24 cellular contexts compared by ENCODE assay signal in the genomic region with DNA sequence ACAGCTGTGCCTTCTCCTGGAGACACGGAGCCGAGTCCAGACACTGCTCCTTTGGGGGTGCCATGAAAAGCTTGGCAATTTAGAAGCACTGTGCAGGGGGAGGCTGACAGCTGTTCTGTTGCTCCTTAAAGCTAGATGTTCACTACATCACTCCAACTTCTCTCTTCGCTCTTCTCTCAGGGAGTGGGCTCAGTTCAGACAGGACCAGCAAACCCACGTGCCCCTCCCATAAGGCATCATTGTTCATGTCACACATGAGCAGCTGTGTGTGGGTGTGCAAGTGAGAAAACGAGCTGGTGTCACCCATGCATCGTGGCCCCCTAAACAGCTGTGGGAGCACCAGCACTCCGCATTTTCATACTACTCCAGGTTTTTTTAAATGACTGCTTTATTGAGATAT.
"Had no signal": no experiment of that assay in that cellular context is flagged by ENCODE, and none has a peak within 500 bp of the region (broad histone marks: within the 10 kb centered on the region; RNA-seq: fewer than 3 reads in every experiment).

No MANE protein-coding gene starts in this region.

- H3K9me3 ChIP-seq: neutrophil, ovary, right atrium auricular region, right lobe of liver, tibial nerve, uterus had no signal

- H3K27ac ChIP-seq: left lung, lower lobe of right lung, neutrophil, ovary, right atrium auricular region, right lobe of liver, tibial nerve, uterus had no signal

- H3K27me3 ChIP-seq: left lung, neutrophil, ovary, right atrium auricular region, right lobe of liver, tibial nerve, uterus had no signal

- ATAC-seq: left cardiac atrium; left lung; lower lobe of right lung; naive thymus-derived CD8-positive, alpha-beta T cell; right lobe of liver; stimulated activated memory B cell treated with anti-CD40 and anti-IgM and Interleukin-4, amounts not matched to agents 10 μg/mL and 1 μg/mL and 100 μg/mL, for 72 hours; stimulated activated naive CD8-positive, alpha-beta T cell treated with anti-CD3 and anti-CD28 coated beads, Interleukin-15, amount 100 ng/mL, for 72 hours had no signal

- H3K4me1 ChIP-seq: left lung, lower lobe of right lung, right atrium auricular region, right lobe of liver, tibial nerve, uterus had no signal

- H3K36me3 ChIP-seq: left lung, lower lobe of right lung, neutrophil, ovary, right atrium auricular region, right lobe of liver, tibial nerve, uterus had no signal

- H3K4me3 ChIP-seq: left lung, lower lobe of right lung, ovary, right atrium auricular region, right lobe of liver, smooth muscle cell, tibial nerve, uterus had no signal

- FAIRE-seq: keratinocyte had no signal

- DNase-seq: hippocampal formation; kidney glomerular epithelial cell; left cardiac atrium; left lung; lower lobe of right lung; mammary epithelial cell; mesenchymal stem cell; naive thymus-derived CD8-positive, alpha-beta T cell; ovary; right lobe of liver; stimulated activated CD4-positive, alpha-beta T cell treated with anti-CD3 and anti-CD28 coated beads, Interleukin-1b, Interleukin-23, amount 100 ng/mL, for 48 hours; stimulated activated CD4-positive, alpha-beta T cell treated with anti-CD3 and anti-CD28 coated beads, Interleukin-2, amount 100 ng/mL, for 48 hours; stimulated activated CD4-positive, alpha-beta T cell treated with anti-CD3 and anti-CD28 coated beads, Interleukin-4, amount 100 ng/mL, for 4 hours; stimulated activated CD8-positive, alpha-beta memory T cell treated with anti-CD3 and anti-CD28 coated beads, Interleukin-4, amount 100 ng/mL, for 48 hours; stimulated activated naive CD4-positive, alpha-beta T cell treated with Interleukin-2 at 50 U/mL for 16 hours; stimulated activated naive CD8-positive, alpha-beta T cell treated with anti-CD3 and anti-CD28 coated beads, Interleukin-15, amount 100 ng/mL, for 72 hours; substantia nigra; uterus had no signal

- H3K4me2 ChIP-seq: smooth muscle cell had no signal
